In the genomic region with DNA sequence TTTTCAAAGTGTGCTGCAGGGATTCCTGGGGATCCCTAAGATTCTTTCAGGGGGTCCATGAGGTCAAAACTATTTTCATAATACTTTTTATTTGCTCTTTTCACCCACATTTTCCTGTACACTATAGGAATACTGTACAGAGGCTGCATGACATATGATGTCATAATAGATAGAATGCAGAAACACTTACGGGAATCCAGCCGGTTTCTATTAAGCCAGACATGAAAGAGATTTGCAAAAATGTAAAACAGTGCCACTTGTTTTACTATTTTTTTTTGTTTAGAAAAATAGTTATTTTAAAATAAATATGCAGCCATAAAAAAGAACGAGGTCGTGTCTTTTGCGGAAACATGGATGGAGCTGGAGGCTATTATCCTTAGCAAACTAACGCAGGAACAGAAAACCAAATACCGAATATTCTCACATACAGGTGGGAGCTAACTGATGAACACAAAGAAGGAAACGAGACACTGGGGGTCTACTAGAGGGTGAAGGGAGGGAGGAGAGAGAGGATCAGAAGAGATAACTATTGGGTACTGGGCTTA, we compare ENCODE assay signal across 19 cellular contexts. TPM values are rescaled to one million over a fixed set of nuclear protein-coding genes. Genes with fewer than 3 reads are reported as not detected.
DNase-seq lines count a peak whose midpoint lies in the region; ATAC-seq and TF ChIP-seq lines count a peak whose summit lies in the region.
"Had no signal": no experiment of that assay in that cellular context is flagged by ENCODE, and none has a peak within 500 bp of the region (broad histone marks: within the 10 kb centered on the region; RNA-seq: fewer than 3 reads in every experiment).

No MANE protein-coding gene starts in this region.

- intact Hi-C loops in Panc1 (cut with micrococcal nuclease; ENCODE audit: unreplicated experiment): no loop called here
- intact Hi-C loops in MCF 10A (cut with micrococcal nuclease): loop anchor here (5.0 to 10.0 kb wide), 2 partner anchors 50 to 88 kb away; no protein-coding TSS in a partner anchor

- TF ChIP-seq CTCF in Panc1 (IDR thresholded peaks at IDR 0.05) (no peak), MCF 10A (IDR thresholded peaks at IDR 0.05; ENCODE audit: unreplicated experiment) (no peak)

- no peak overlapping the region for H3K9ac ChIP-seq in skeletal muscle satellite cell (ENCODE audit: low read depth, low read length)

- H3K4me2 ChIP-seq in skeletal muscle satellite cell (ENCODE audit: low read length): peak overlapping the region; percentile 15

- POLR2A ChIA-PET in Panc1 (lab: Charles Lee) (no interaction called here), MCF 10A (lab: Yijun Ruan, JAX) (interaction anchor here (0.6 kb wide), 1 partner anchor 100 kb away, joined by 3 read pairs; no protein-coding TSS in a partner anchor)

- peak overlapping the region; percentile 33 to 66 for H3K4me3 ChIP-seq in Panc1 (ENCODE audit: low read depth in 2 of 2, low read length in 2 of 2)
- H3K4me3 ChIP-seq in skeletal muscle satellite cell (ENCODE audit: low read length): no peak overlapping the region
- H3K4me3 ChIP-seq: ovary, vagina had no signal

- peaks cover 83% of the 10 kb centered on the region for H3K4me1 Mint-ChIP-seq in activated T-cell treated with anti-CD3 and anti-CD28 coated beads, Interleukin-2, amount 50 U/mL, for 72 hours (ENCODE audit: low read depth)
- peaks cover 65% of the 10 kb centered on the region for H3K4me1 Mint-ChIP-seq in activated T-cell treated with anti-CD3 and anti-CD28 coated beads, Interleukin-2, amount 50 U/mL, for 4 hours (ENCODE audit: low read depth)
- H3K4me1 Mint-ChIP-seq in MCF 10A (ENCODE audit: insufficient read depth, unreplicated experiment): peaks cover 47% of the 10 kb centered on the region

- in situ Hi-C loops in Panc1 (cut with HindIII; ENCODE audit: low pct_unique_long_range_greater_than_20kb, low sequenced_read_pairs): no loop called here

- CTCF ChIA-PET in Panc1 (lab: Charles Lee) (no interaction called here), MCF 10A (lab: Yijun Ruan, JAX) (no interaction called here)

- no peak for ATAC-seq in activated T-cell treated with anti-CD3 and anti-CD28 coated beads, Interleukin-2, amount 50 U/mL, for 72 hours (replicated peaks in 1 of 2)
- ATAC-seq in activated T-cell treated with anti-CD3 and anti-CD28 coated beads, Interleukin-2, amount 50 U/mL, for 4 hours: no peak
- ATAC-seq in Panc1 (no peak), HG02938 (IDR thresholded peaks at IDR 0.05; ENCODE audit: unreplicated experiment) (no peak)

- peak overlapping the region; percentile 79 for H3K27ac ChIP-seq in Panc1 (ENCODE audit: low read length)
- H3K27ac ChIP-seq: ovary had no signal

- DNase-seq in activated T-cell treated with anti-CD3 and anti-CD28 coated beads, Interleukin-2, amount 50 U/mL, for 72 hours: no peak
- DNase-seq in activated T-cell treated with anti-CD3 and anti-CD28 coated beads, Interleukin-2, amount 50 U/mL, for 4 hours: no peak
- DNase-seq in Panc1 (ENCODE audit: low read depth, low spot score) (no peak), fibroblast of peridontal ligament (ENCODE audit: extremely low read depth) (peak; percentile 64), NCI-H128 (lab: John Stamatoyannopoulos, UW; ENCODE audit: unreplicated experiment) (no peak), MCF 10A (ENCODE audit: unreplicated experiment) (no peak)
- DNase-seq: ACHN; activated CD4-positive, CD25-positive, alpha-beta regulatory T cell treated with anti-CD3 and anti-CD28 coated beads, Interleukin-2, amount 50 U/mL, for 72 hours; GF-D8; head of caudate nucleus; islet precursor cell; NCI-H1092 treated with DMSO at 0.1 percent for 48 hours; ovary; Right ventricle myocardium superior; stomach had no signal

- H3K36me3 Mint-ChIP-seq in activated T-cell treated with anti-CD3 and anti-CD28 coated beads, Interleukin-2, amount 50 U/mL, for 72 hours (ENCODE audit: insufficient read depth in 2 of 2): peaks cover 11 to 28% of the 10 kb centered on the region in 2 donors
- peaks cover 22% of the 10 kb centered on the region for H3K36me3 Mint-ChIP-seq in activated T-cell treated with anti-CD3 and anti-CD28 coated beads, Interleukin-2, amount 50 U/mL, for 4 hours (ENCODE audit: insufficient read depth)
- peaks cover 26% of the 10 kb centered on the region for H3K36me3 Mint-ChIP-seq in MCF 10A (ENCODE audit: insufficient read depth, unreplicated experiment)

- H3K27me3 ChIP-seq in Panc1 (ENCODE audit: control insufficient read depth, insufficient read depth, low read length): no peaks in the 10 kb centered on the region
- no peaks in the 10 kb centered on the region for H3K27me3 ChIP-seq in skeletal muscle satellite cell (ENCODE audit: control insufficient read depth, insufficient read depth, low read length)
- H3K27me3 ChIP-seq: ovary, stomach, vagina had no signal

- H3K36me3 ChIP-seq in Panc1 (ENCODE audit: control insufficient read depth, insufficient read depth, low read length) (no peaks in the 10 kb centered on the region; the same call in 1 of the 2 replicates), skeletal muscle satellite cell (ENCODE audit: insufficient read depth, low read length) (peaks cover 18% of the 10 kb centered on the region)
- H3K36me3 ChIP-seq: ovary, vagina had no signal

- BruUV-seq in Panc1 (replicated peaks; lab: Mats Ljungman, UMichigan) (no TSS peak), MCF 10A (replicated peaks; lab: Mats Ljungman, UMichigan) (no TSS peak)

- no peaks in the 10 kb centered on the region for H3K9me3 Mint-ChIP-seq in activated T-cell treated with anti-CD3 and anti-CD28 coated beads, Interleukin-2, amount 50 U/mL, for 72 hours
- no peaks in the 10 kb centered on the region for H3K9me3 Mint-ChIP-seq in activated T-cell treated with anti-CD3 and anti-CD28 coated beads, Interleukin-2, amount 50 U/mL, for 4 hours
- no peaks in the 10 kb centered on the region for H3K9me3 Mint-ChIP-seq in MCF 10A (ENCODE audit: unreplicated experiment)
- H3K9me3 Mint-ChIP-seq: T-helper 2 cell treated with Interferon-gamma antibody and Interleukin-4, amounts not matched to agents 5 μg/mL and 100 μg/mL, for 36 hours had no signal

- H3K4me1 ChIP-seq in Panc1 (ENCODE audit: control insufficient read depth, insufficient read depth, low read length): no peaks in the 10 kb centered on the region; the same call in 1 of the 2 replicates
- peaks cover 29% of the 10 kb centered on the region for H3K4me1 ChIP-seq in skeletal muscle satellite cell (ENCODE audit: control insufficient read depth, insufficient read depth, low read length)

- no peaks in the 10 kb centered on the region for H3K9me3 ChIP-seq in Panc1 (ENCODE audit: control insufficient read depth, insufficient read depth, low read depth, low read length)
- H3K9me3 ChIP-seq in skeletal muscle satellite cell (replicated peaks; ENCODE audit: low read length): no peaks in the 10 kb centered on the region
- H3K9me3 ChIP-seq: ovary, stomach, vagina had no signal

- H3K27ac Mint-ChIP-seq in activated T-cell treated with anti-CD3 and anti-CD28 coated beads, Interleukin-2, amount 50 U/mL, for 72 hours: no peak overlapping the region
- no peak overlapping the region for H3K27ac Mint-ChIP-seq in MCF 10A (ENCODE audit: low read depth, unreplicated experiment)
- H3K27ac Mint-ChIP-seq: T-helper 2 cell treated with Interferon-gamma antibody and Interleukin-4, amounts not matched to agents 5 μg/mL and 100 μg/mL, for 36 hours had no signal

- peak overlapping the region; percentile 52 to 54 for H3K4me3 Mint-ChIP-seq in activated T-cell treated with anti-CD3 and anti-CD28 coated beads, Interleukin-2, amount 50 U/mL, for 72 hours
- no peak overlapping the region for H3K4me3 Mint-ChIP-seq in activated T-cell treated with anti-CD3 and anti-CD28 coated beads, Interleukin-2, amount 50 U/mL, for 4 hours
- no peak overlapping the region for H3K4me3 Mint-ChIP-seq in MCF 10A (ENCODE audit: unreplicated experiment)

- no peaks in the 10 kb centered on the region for H3K27me3 Mint-ChIP-seq in activated T-cell treated with anti-CD3 and anti-CD28 coated beads, Interleukin-2, amount 50 U/mL, for 72 hours (ENCODE audit: low read depth)
- no peaks in the 10 kb centered on the region for H3K27me3 Mint-ChIP-seq in activated T-cell treated with anti-CD3 and anti-CD28 coated beads, Interleukin-2, amount 50 U/mL, for 4 hours (ENCODE audit: low read depth)
- H3K27me3 Mint-ChIP-seq in MCF 10A (ENCODE audit: insufficient read depth, unreplicated experiment): no peaks in the 10 kb centered on the region

RNA-seq across cellular contexts. Expression of gene ZFX, which starts 5.0 kb away (rescaled TPM):
- 10 to 100 TPM; 47.2 to 78.6 TPM for total RNA-seq in activated T-cell treated with anti-CD3 and anti-CD28 coated beads, Interleukin-2, amount 50 U/mL, for 72 hours
- 10 to 100 TPM; 36.6 to 66.5 (median 37.9) TPM for total RNA-seq in activated T-cell treated with anti-CD3 and anti-CD28 coated beads, Interleukin-2, amount 50 U/mL, for 4 hours
- 38.7 TPM for total RNA-seq in Panc1 (2021; ENCODE audit: unreplicated experiment)
- 8.8 TPM for polyA plus RNA-seq in Panc1 (2012; ENCODE audit: insufficient read length)
- total RNA-seq in skeletal muscle satellite cell (2012; rRNA removed): 24.9 and 43.1 TPM in 2 replicates
- 69.6 and 72.3 TPM in 2 replicates for total RNA-seq in MCF 10A (2022)

Comparison
In these comparisons a context has a peak if more than half of its experiments do, and no peak if none do; other contexts are left out.
1. H3K4me3 Mint-ChIP-seq: peak in activated T-cell treated with anti-CD3 and anti-CD28 coated beads, Interleukin-2, amount 50 U/mL, for 72 hours (2 of 2); none in activated T-cell treated with anti-CD3 and anti-CD28 coated beads, Interleukin-2, amount 50 U/mL, for 4 hours (single experiment) and MCF 10A (single experiment).